Comparison of ENCODE assay signal across 1 cellular context in genomic region chr7:17062433-17063383, GRCh38.
TF ChIP-seq lines count a peak whose summit lies in the region.

No MANE protein-coding gene starts in this region.

TF ChIP-seq in K562, 482 proteins besides CTCF, POLR2A, EP300 and RAD21 (continued from another document):
- TF ChIP-seq, protein P1, sequence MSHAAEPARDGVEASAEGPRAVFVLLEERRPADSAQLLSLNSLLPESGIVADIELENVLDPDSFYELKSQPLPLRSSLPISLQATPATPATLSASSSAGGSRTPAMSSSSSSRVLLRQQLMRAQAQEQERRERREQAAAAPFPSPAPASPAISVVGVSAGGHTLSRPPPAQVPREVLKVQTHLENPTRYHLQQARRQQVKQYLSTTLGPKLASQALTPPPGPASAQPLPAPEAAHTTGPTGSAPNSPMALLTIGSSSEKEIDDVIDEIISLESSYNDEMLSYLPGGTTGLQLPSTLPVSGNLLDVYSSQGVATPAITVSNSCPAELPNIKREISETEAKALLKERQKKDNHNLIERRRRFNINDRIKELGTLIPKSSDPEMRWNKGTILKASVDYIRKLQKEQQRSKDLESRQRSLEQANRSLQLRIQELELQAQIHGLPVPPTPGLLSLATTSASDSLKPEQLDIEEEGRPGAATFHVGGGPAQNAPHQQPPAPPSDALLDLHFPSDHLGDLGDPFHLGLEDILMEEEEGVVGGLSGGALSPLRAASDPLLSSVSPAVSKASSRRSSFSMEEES (CRISPR knock-in tag; IDR thresholded peaks at IDR 0.05) = peak; percentile 43
